22 cellular contexts compared by ENCODE assay signal in the genomic region with DNA sequence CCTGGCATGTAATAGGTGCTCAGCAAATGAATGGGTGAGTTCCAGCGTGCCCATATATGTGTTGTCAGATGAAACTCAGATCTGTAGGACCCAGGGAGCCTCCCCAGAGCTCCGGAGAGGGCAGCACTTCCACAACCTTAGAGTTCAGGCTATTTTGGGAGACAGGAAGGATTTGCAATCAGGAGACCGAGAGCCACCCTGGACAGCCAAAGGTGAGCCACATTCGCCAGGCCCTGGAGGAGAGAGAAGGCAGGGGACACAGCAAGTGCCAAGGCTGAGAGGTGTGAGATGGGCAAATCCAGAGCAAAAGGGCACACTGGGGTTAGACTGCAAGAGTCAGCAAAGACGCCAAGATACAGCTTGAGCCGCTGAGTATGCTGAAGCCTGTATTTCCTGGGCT.
DNase-seq lines count a peak whose midpoint lies in the region; ATAC-seq and TF ChIP-seq lines count a peak whose summit lies in the region.
"Had no signal": no experiment of that assay in that cellular context is flagged by ENCODE, and none has a peak within 500 bp of the region (broad histone marks: within the 10 kb centered on the region; RNA-seq: fewer than 3 reads in every experiment).

No MANE protein-coding gene starts in this region.

- H3K4me3 ChIP-seq in right cardiac atrium (ENCODE audit: low read length) (no peak overlapping the region), spleen (no peak overlapping the region), endodermal cell (ENCODE audit: low read length) (no peak overlapping the region)
- H3K4me3 ChIP-seq: A549, BLaER1, gastrocnemius medialis, psoas muscle had no signal

- H3K36me3 Mint-ChIP-seq in activated CD8-positive, alpha-beta T cell treated with anti-CD3 and anti-CD28 coated beads, Interleukin-2, amount 10 ng/mL, durations not matched to agents 7 days and 5 days (ENCODE audit: low read depth): no peaks in the 10 kb centered on the region
- H3K36me3 Mint-ChIP-seq in activated CD8-positive, alpha-beta T cell treated with anti-CD3 and anti-CD28 coated beads for 36 hours (ENCODE audit: low read depth): no peaks in the 10 kb centered on the region
- H3K36me3 Mint-ChIP-seq in T-helper 17 cell (ENCODE audit: low read depth): peaks cover 4% of the 10 kb centered on the region
- no peaks in the 10 kb centered on the region for H3K36me3 Mint-ChIP-seq in endodermal cell (ENCODE audit: low read depth)

- intact Hi-C loops in activated CD8-positive, alpha-beta T cell treated with anti-CD3 and anti-CD28 coated beads for 36 hours (cut with micrococcal nuclease): loop anchor here (5.0 kb wide), 1 partner anchor 75 kb away; no protein-coding TSS in a partner anchor
- intact Hi-C loops in right cardiac atrium (cut with DNase I): loop anchor here in 2 of 4 donors (5.0 to 10.0 kb wide), 2 partner anchors 93 to 95 kb away; a partner anchor contains a TSS
- intact Hi-C loops in spleen (cut with DNase I; ENCODE audit: low total_unique reads): no loop called here

- no peak for TF ChIP-seq POLR2A in spleen (IDR thresholded peaks at IDR 0.05)

- H3K4me3 Mint-ChIP-seq in activated CD8-positive, alpha-beta T cell treated with anti-CD3 and anti-CD28 coated beads, Interleukin-2, amount 10 ng/mL, durations not matched to agents 7 days and 5 days: no peak overlapping the region
- no peak overlapping the region for H3K4me3 Mint-ChIP-seq in activated CD8-positive, alpha-beta T cell treated with anti-CD3 and anti-CD28 coated beads for 36 hours
- H3K4me3 Mint-ChIP-seq in T-helper 17 cell (no peak overlapping the region), endodermal cell (no peak overlapping the region)
- H3K4me3 Mint-ChIP-seq: HFFc6, nephron progenitor cell had no signal

- WGBS in right cardiac atrium: 58% methylated on average over 6 of the region's 6 CpGs
- WGBS in spleen, 5 donors: 65 to 85% (median 75%) methylated on average over 6 of the region's 6 CpGs
- 84 to 88% methylated on average over 6 of the region's 6 CpGs for WGBS in endodermal cell (ENCODE audit: insufficient coverage in 1 of 2, insufficient read length in 1 of 2), 2 experiments

- peaks cover 6% of the 10 kb centered on the region for H3K27me3 Mint-ChIP-seq in activated CD8-positive, alpha-beta T cell treated with anti-CD3 and anti-CD28 coated beads, Interleukin-2, amount 10 ng/mL, durations not matched to agents 7 days and 5 days (ENCODE audit: low read depth)
- peaks cover 8% of the 10 kb centered on the region for H3K27me3 Mint-ChIP-seq in activated CD8-positive, alpha-beta T cell treated with anti-CD3 and anti-CD28 coated beads for 36 hours
- H3K27me3 Mint-ChIP-seq in T-helper 17 cell (peaks cover 41% of the 10 kb centered on the region), endodermal cell (ENCODE audit: insufficient read depth) (peaks cover 2% of the 10 kb centered on the region)

- POLR2A ChIA-PET in activated CD8-positive, alpha-beta T cell treated with anti-CD3 and anti-CD28 coated beads, Interleukin-2, amount 10 ng/mL, durations not matched to agents 7 days and 5 days (lab: Charles Lee): no interaction called here
- POLR2A ChIA-PET in activated CD8-positive, alpha-beta T cell treated with anti-CD3 and anti-CD28 coated beads for 36 hours (lab: Charles Lee): no interaction called here

- H3K9me3 ChIP-seq in T-helper 17 cell (ENCODE audit: control insufficient read depth, low read length, poor library complexity, severe bottlenecking): no peaks in the 10 kb centered on the region
- no peaks in the 10 kb centered on the region for H3K9me3 ChIP-seq in right cardiac atrium (ENCODE audit: control insufficient read depth, low read length)
- no peaks in the 10 kb centered on the region for H3K9me3 ChIP-seq in spleen
- no peaks in the 10 kb centered on the region for H3K9me3 ChIP-seq in endodermal cell (ENCODE audit: control insufficient read depth, low read length)
- H3K9me3 ChIP-seq: A549, BLaER1, gastrocnemius medialis, psoas muscle had no signal

- H3K9me3 Mint-ChIP-seq in activated CD8-positive, alpha-beta T cell treated with anti-CD3 and anti-CD28 coated beads, Interleukin-2, amount 10 ng/mL, durations not matched to agents 7 days and 5 days (ENCODE audit: insufficient read depth): no peaks in the 10 kb centered on the region
- no peaks in the 10 kb centered on the region for H3K9me3 Mint-ChIP-seq in activated CD8-positive, alpha-beta T cell treated with anti-CD3 and anti-CD28 coated beads for 36 hours
- no peaks in the 10 kb centered on the region for H3K9me3 Mint-ChIP-seq in endodermal cell
- H3K9me3 Mint-ChIP-seq: HFFc6, nephron progenitor cell had no signal

- no peak overlapping the region for H3K9ac ChIP-seq in endodermal cell (ENCODE audit: extremely low read depth, low read length, poor library complexity, severe bottlenecking)
- H3K9ac ChIP-seq: BLaER1 had no signal

- CTCF ChIA-PET in activated CD8-positive, alpha-beta T cell treated with anti-CD3 and anti-CD28 coated beads, Interleukin-2, amount 10 ng/mL, durations not matched to agents 7 days and 5 days (lab: Charles Lee): interaction anchor here (0.8 to 3.6 kb wide), 6 partner anchors 10 to 279 kb away, joined by 4 to 28 read pairs (median 4); no protein-coding TSS in a partner anchor
- CTCF ChIA-PET in activated CD8-positive, alpha-beta T cell treated with anti-CD3 and anti-CD28 coated beads for 36 hours (lab: Charles Lee): interaction anchor here (0.9 to 2.3 kb wide), 6 partner anchors 8 to 80 kb away, joined by 3 to 12 read pairs (median 4); no protein-coding TSS in a partner anchor

- peaks cover 7% of the 10 kb centered on the region for H3K4me1 Mint-ChIP-seq in activated CD8-positive, alpha-beta T cell treated with anti-CD3 and anti-CD28 coated beads, Interleukin-2, amount 10 ng/mL, durations not matched to agents 7 days and 5 days (ENCODE audit: low read depth)
- H3K4me1 Mint-ChIP-seq in activated CD8-positive, alpha-beta T cell treated with anti-CD3 and anti-CD28 coated beads for 36 hours (ENCODE audit: low read depth): peaks cover 2% of the 10 kb centered on the region
- H3K4me1 Mint-ChIP-seq in T-helper 17 cell: peaks cover 17% of the 10 kb centered on the region
- H3K4me1 Mint-ChIP-seq in endodermal cell: peaks cover 16% of the 10 kb centered on the region

- no peaks in the 10 kb centered on the region for H3K36me3 ChIP-seq in spleen
- no peaks in the 10 kb centered on the region for H3K36me3 ChIP-seq in endodermal cell (ENCODE audit: control insufficient read depth, insufficient read depth, low read length)
- H3K36me3 ChIP-seq: BLaER1, gastrocnemius medialis had no signal

- no peak for TF ChIP-seq CTCF in activated CD8-positive, alpha-beta T cell treated with anti-CD3 and anti-CD28 coated beads for 36 hours (IDR thresholded peaks at IDR 0.05)
- no peak for TF ChIP-seq CTCF in spleen (IDR thresholded peaks at IDR 0.05 in 8 of 11, conservative IDR thresholded peaks at IDR 0.05 in 3 of 11)
- TF ChIP-seq CTCF in endodermal cell (conservative IDR thresholded peaks at IDR 0.05): no peak

- no peak overlapping the region for H3K27ac Mint-ChIP-seq in activated CD8-positive, alpha-beta T cell treated with anti-CD3 and anti-CD28 coated beads, Interleukin-2, amount 10 ng/mL, durations not matched to agents 7 days and 5 days
- no peak overlapping the region for H3K27ac Mint-ChIP-seq in activated CD8-positive, alpha-beta T cell treated with anti-CD3 and anti-CD28 coated beads for 36 hours
- peak overlapping the region; percentile 74 for H3K27ac Mint-ChIP-seq in T-helper 17 cell
- H3K27ac Mint-ChIP-seq in endodermal cell: no peak overlapping the region
- H3K27ac Mint-ChIP-seq: HFFc6, nephron progenitor cell had no signal

- ATAC-seq in activated CD8-positive, alpha-beta T cell treated with anti-CD3 and anti-CD28 coated beads, Interleukin-2, amount 10 ng/mL, durations not matched to agents 7 days and 5 days: no peak
- no peak for ATAC-seq in activated CD8-positive, alpha-beta T cell treated with anti-CD3 and anti-CD28 coated beads for 36 hours
- no peak for ATAC-seq in T-helper 17 cell
- ATAC-seq in right cardiac atrium: no peak
- no peak for ATAC-seq in HG03045 (IDR thresholded peaks at IDR 0.05; ENCODE audit: unreplicated experiment)
- ATAC-seq: A549; activated CD4-positive, CD25-positive, alpha-beta regulatory T cell treated with anti-CD3 and anti-CD28 coated beads, Interleukin-2, amount 50 U/mL, for 24 hours; esophagus mucosa had no signal

- H3K27ac ChIP-seq in right cardiac atrium (ENCODE audit: low read length) (peak overlapping the region; percentile 43), spleen (no peak overlapping the region), endodermal cell (ENCODE audit: low read depth, low read length) (no peak overlapping the region)
- H3K27ac ChIP-seq: BLaER1, psoas muscle, RWPE1 had no signal

- H3K27me3 ChIP-seq in right cardiac atrium (ENCODE audit: control insufficient read depth, insufficient read depth): no peaks in the 10 kb centered on the region
- H3K27me3 ChIP-seq in spleen (replicated peaks in 1 of 7): peaks cover 0 to 27% (median 0%) of the 10 kb centered on the region in 7 donors
- H3K27me3 ChIP-seq in endodermal cell (ENCODE audit: control insufficient read depth, insufficient read depth, low read length, poor library complexity, severe bottlenecking): no peaks in the 10 kb centered on the region
- H3K27me3 ChIP-seq: BLaER1, gastrocnemius medialis had no signal

- H3K4me1 ChIP-seq in right cardiac atrium (ENCODE audit: control insufficient read depth, insufficient read depth, low read length) (peaks cover 19% of the 10 kb centered on the region), spleen (peaks cover 0 to 37% (median 19%) of the 10 kb centered on the region in 6 donors), endodermal cell (ENCODE audit: control insufficient read depth, insufficient read depth, low read length) (peaks cover 4% of the 10 kb centered on the region)

- DNase-seq in activated CD8-positive, alpha-beta T cell treated with anti-CD3 and anti-CD28 coated beads, Interleukin-2, amount 10 ng/mL, durations not matched to agents 7 days and 5 days: peak; percentile 17
- DNase-seq in activated CD8-positive, alpha-beta T cell treated with anti-CD3 and anti-CD28 coated beads for 36 hours: no peak
- DNase-seq in T-helper 17 cell (no peak), right cardiac atrium (peak in 1 of 3 donors; percentile 19), spleen (peak; percentile 37), NOMO-1 treated with dmso at 0.1 percent for 144 hours (lab: John Stamatoyannopoulos, UW; ENCODE audit: unreplicated experiment) (no peak), endodermal cell (no peak)
- DNase-seq: activated gamma-delta T cell; central memory CD4-positive, alpha-beta T cell; effector CD4-positive, alpha-beta T cell; HFFc6; NCI-H1092 treated with DMSO at 0.1 percent for 48 hours; NCI-H2081 treated with DMSO at 0.1 percent for 48 hours; nephron progenitor cell; psoas muscle had no signal

Comparison
In these comparisons a context has a peak if more than half of its experiments do, and no peak if none do; other contexts are left out.
1. DNase-seq: peak in activated CD8-positive, alpha-beta T cell treated with anti-CD3 and anti-CD28 coated beads, Interleukin-2, amount 10 ng/mL, durations not matched to agents 7 days and 5 days (single experiment) and spleen (single experiment); none in activated CD8-positive, alpha-beta T cell treated with anti-CD3 and anti-CD28 coated beads for 36 hours (single experiment), T-helper 17 cell (0 of 3), NOMO-1 treated with dmso at 0.1 percent for 144 hours (single experiment) and endodermal cell (single experiment).